ENCODE assay signal across 13 cellular contexts in genomic region chr6:101395345-101395744, GRCh38. TPM values are rescaled to one million over a fixed set of nuclear protein-coding genes. Genes with fewer than 3 reads are reported as not detected.
A peak's percentile ranks its signal among the peaks of the same experiment; 100 is the strongest.
DNase-seq lines count a peak whose midpoint lies in the region; ATAC-seq and TF ChIP-seq lines count a peak whose summit lies in the region.
"Had no signal": no experiment of that assay in that cellular context is flagged by ENCODE, and none has a peak within 500 bp of the region (broad histone marks: within the 10 kb centered on the region; RNA-seq: fewer than 3 reads in every experiment).

No MANE protein-coding gene starts in this region.

- ATAC-seq in GM21723 (IDR thresholded peaks at IDR 0.05; ENCODE audit: unreplicated experiment) = no peak
- no peak for ATAC-seq in GM21528 (IDR thresholded peaks at IDR 0.05; ENCODE audit: low FRiP score, unreplicated experiment)
- no peak for ATAC-seq in HG03460 (IDR thresholded peaks at IDR 0.05; ENCODE audit: unreplicated experiment)
- ATAC-seq in GM21619 (IDR thresholded peaks at IDR 0.05; ENCODE audit: unreplicated experiment) = no peak
- ATAC-seq: activated CD4-positive, CD25-positive, alpha-beta regulatory T cell treated with anti-CD3 and anti-CD28 coated beads, Interleukin-2, amount 50 U/mL, for 24 hours; activated T-cell treated with anti-CD3 and anti-CD28 coated beads, Interleukin-2, amount 50 U/mL, for 4 hours; upper lobe of right lung had no signal

- H3K4me3 ChIP-seq in epithelial cell of proximal tubule (ENCODE audit: low read depth, low read length) = no peak overlapping the region
- H3K4me3 ChIP-seq: MG63, upper lobe of right lung had no signal

- DNase-seq in DMS 273 treated with DMSO at 0.1 percent for 48 hours (lab: John Stamatoyannopoulos, UW) (peak; percentile 26), NCI-H69 (lab: John Stamatoyannopoulos, UW) (peak; percentile 71), epithelial cell of proximal tubule (ENCODE audit: low read depth) (no peak)
- DNase-seq: activated T-cell treated with anti-CD3 and anti-CD28 coated beads, Interleukin-2, amount 50 U/mL, for 4 hours; MG63; naive B cell; upper lobe of right lung had no signal

- TF ChIP-seq CTCF in 22Rv1 (IDR thresholded peaks at IDR 0.05) (peak; percentile 58), epithelial cell of proximal tubule (conservative IDR thresholded peaks at IDR 0.05; ENCODE audit: low read depth, low read length) (peak; percentile 29)

- no peak overlapping the region for H3K27ac ChIP-seq in 22Rv1
- H3K27ac ChIP-seq: upper lobe of right lung had no signal

RNA-seq across cellular contexts. Expression of gene GRIK2, which starts 1.8 kb away (rescaled TPM):
- 0.86 TPM in 1 of 2 replicates, not detected in the other for total RNA-seq in epithelial cell of proximal tubule
- total RNA-seq: activated T-cell treated with anti-CD3 and anti-CD28 coated beads, Interleukin-2, amount 50 U/mL, for 4 hours had no signal
